ENCODE assay signal across 8 cellular contexts in the genomic region with DNA sequence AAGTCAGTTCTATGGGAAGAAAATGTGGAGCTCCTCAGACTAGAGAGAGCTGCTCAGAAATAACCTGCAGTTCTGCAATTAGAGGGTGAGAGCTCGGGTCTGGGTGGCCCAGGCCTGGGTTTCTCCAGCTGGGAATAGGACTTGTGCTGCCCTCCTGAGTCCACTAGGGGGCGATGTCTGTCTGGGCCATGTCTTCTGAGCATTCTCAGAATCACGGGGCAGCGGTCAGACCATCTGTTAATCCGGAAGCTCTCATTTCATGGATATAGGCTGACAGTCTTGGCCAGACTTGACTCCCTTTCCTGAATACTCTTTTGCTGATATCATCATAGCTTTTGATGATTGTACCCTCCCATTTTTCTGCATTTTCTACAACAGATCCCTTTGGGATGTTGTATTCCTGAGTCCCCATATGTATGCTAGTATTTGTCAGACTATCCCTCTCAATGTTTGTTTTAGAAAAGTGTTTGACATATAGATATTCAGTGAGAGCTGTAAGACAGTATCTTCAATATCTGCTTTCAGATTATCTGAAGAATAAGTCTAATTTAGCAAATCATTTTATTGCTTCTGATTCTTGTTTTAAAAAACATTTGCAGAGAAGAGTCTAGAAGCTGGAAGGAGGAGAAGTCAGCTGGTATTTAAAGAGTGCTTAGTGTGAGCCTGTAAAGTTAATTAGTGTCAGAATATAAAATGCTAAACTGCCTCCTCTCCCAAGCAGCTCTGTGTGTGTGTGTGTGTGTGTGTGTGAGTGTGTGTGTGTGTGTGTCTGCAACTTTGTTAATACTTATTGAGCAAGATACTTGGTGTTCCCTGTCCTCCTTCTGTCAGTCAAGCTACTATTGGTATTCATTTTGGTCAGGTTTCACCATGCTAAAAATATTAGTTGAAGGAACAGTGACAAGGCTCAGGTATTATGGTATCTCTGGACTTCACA. TPM values are rescaled to one million over a fixed set of nuclear protein-coding genes. Genes with fewer than 3 reads are reported as not detected.
A peak's percentile ranks its signal among the peaks of the same experiment; 100 is the strongest.
DNase-seq lines count a peak whose midpoint lies in the region; TF ChIP-seq lines count a peak whose summit lies in the region.

No MANE protein-coding gene starts in this region.

- DNase-seq in GF-D8 (lab: John Stamatoyannopoulos, UW) (peak; percentile 92), H7 (peak; percentile 49), SHP77 (lab: John Stamatoyannopoulos, UW) (peak; percentile 62 to 71), glomerular endothelial cell (ENCODE audit: extremely low read depth, low read depth, low spot score) (peak; percentile 86), type B pancreatic cell (ENCODE audit: extremely low spot score, unreplicated experiment) (peak; percentile 78)
- peak; percentile 88 for DNase-seq in activated effector memory CD4-positive, alpha-beta T cell treated with anti-CD3 and anti-CD28 coated beads, Interleukin-2, amount 50 U/mL, for 16 hours

- no peak overlapping the region for H3K27ac ChIP-seq in parathyroid adenoma

- TF ChIP-seq CTCF in LNCAP (IDR thresholded peaks at IDR 0.05) (peak; percentile 96), parathyroid adenoma (IDR thresholded peaks at IDR 0.05) (peak; percentile 90), type B pancreatic cell (conservative IDR thresholded peaks at IDR 0.05) (peak; percentile 95)

- H3K36me3 ChIP-seq in H7 (replicated peaks; ENCODE audit: control insufficient read depth, insufficient read depth, low read length) (peaks cover 10% of the 10 kb centered on the region), parathyroid adenoma (ENCODE audit: control insufficient read depth, insufficient read depth, low read length) (no peaks in the 10 kb centered on the region)

- peaks cover 29% of the 10 kb centered on the region for H3K36me3 Mint-ChIP-seq in type B pancreatic cell

- no peaks in the 10 kb centered on the region for H3K27me3 Mint-ChIP-seq in type B pancreatic cell

- no peak overlapping the region for H3K4me2 ChIP-seq in parathyroid adenoma (ENCODE audit: low read length)

- peak overlapping the region; percentile 4 for H2AFZ ChIP-seq in parathyroid adenoma

- H3K9ac ChIP-seq in parathyroid adenoma = no peak overlapping the region

- H3K4me1 Mint-ChIP-seq in type B pancreatic cell (ENCODE audit: unreplicated experiment) = peaks cover 8% of the 10 kb centered on the region

- no peaks in the 10 kb centered on the region for H3K9me3 ChIP-seq in parathyroid adenoma (ENCODE audit: control insufficient read depth, low read length)

- no peaks in the 10 kb centered on the region for H3K79me2 ChIP-seq in parathyroid adenoma

- peak overlapping the region; percentile 38 for H3K27ac Mint-ChIP-seq in type B pancreatic cell

- H3K4me3 Mint-ChIP-seq in type B pancreatic cell = no peak overlapping the region

- H3K9me3 Mint-ChIP-seq in type B pancreatic cell = no peaks in the 10 kb centered on the region

- no peak overlapping the region for H3K4me3 ChIP-seq in H7 (ENCODE audit: insufficient read depth, low read depth, low read length)
- no peak overlapping the region for H3K4me3 ChIP-seq in parathyroid adenoma (ENCODE audit: low read depth, low read length)

- no peaks in the 10 kb centered on the region for H3K4me1 ChIP-seq in parathyroid adenoma

- H3K27me3 ChIP-seq in H7 (ENCODE audit: control insufficient read depth, insufficient read depth, low read length) (no peaks in the 10 kb centered on the region), parathyroid adenoma (ENCODE audit: control insufficient read depth, insufficient read depth, low read length) (no peaks in the 10 kb centered on the region)

RNA-seq across cellular contexts. Expression of gene STARD3NL, which starts 38.0 kb away (rescaled TPM):
- 65.0 and 66.0 TPM in 2 replicates for total RNA-seq in H7 (2014; rRNA removed; shearing (Covaris generic))
- total RNA-seq in glomerular endothelial cell (76.7 and 81.9 TPM in 2 replicates), type B pancreatic cell (ENCODE audit: low replicate concordance) (29.0 and 46.7 TPM in 2 replicates)
